Comparison of ENCODE assay signal across 1 cellular context in the genomic region with DNA sequence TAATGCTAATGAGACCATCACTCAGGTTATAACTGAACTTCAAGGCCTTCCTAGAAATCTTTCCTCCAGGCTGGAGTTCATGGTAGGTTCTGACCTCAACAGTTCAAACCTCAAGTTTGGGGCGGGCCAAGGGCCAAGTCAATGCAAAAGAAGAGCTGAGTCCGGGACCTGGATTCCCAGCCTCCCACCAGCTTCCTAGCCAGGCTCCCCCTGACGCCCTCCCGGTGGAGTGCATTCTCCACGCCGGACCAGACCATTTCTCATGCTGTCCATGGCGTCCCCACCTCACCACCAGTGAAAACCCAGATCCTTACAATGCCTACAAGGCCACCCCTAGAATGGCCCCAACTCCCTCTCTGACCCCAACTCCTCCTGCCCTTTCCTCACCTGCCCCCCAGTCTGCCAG.
A peak's percentile ranks its signal among the peaks of the same experiment; 100 is the strongest.
TF ChIP-seq lines count a peak whose summit lies in the region.

No MANE protein-coding gene starts in this region.

TF ChIP-seq in K562, 482 proteins besides CTCF, POLR2A, EP300 and RAD21 (continued from another document):
- TF ChIP-seq, protein P1, sequence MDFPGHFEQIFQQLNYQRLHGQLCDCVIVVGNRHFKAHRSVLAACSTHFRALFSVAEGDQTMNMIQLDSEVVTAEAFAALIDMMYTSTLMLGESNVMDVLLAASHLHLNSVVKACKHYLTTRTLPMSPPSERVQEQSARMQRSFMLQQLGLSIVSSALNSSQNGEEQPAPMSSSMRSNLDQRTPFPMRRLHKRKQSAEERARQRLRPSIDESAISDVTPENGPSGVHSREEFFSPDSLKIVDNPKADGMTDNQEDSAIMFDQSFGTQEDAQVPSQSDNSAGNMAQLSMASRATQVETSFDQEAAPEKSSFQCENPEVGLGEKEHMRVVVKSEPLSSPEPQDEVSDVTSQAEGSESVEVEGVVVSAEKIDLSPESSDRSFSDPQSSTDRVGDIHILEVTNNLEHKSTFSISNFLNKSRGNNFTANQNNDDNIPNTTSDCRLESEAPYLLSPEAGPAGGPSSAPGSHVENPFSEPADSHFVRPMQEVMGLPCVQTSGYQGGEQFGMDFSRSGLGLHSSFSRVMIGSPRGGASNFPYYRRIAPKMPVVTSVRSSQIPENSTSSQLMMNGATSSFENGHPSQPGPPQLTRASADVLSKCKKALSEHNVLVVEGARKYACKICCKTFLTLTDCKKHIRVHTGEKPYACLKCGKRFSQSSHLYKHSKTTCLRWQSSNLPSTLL (IDR thresholded peaks at IDR 0.05): no peak
- peak; percentile 60; the same call in 1 of the 2 replicates for TF ChIP-seq ADNP (tag; IDR thresholded peaks at IDR 0.05)
- TF ChIP-seq, protein P2, sequence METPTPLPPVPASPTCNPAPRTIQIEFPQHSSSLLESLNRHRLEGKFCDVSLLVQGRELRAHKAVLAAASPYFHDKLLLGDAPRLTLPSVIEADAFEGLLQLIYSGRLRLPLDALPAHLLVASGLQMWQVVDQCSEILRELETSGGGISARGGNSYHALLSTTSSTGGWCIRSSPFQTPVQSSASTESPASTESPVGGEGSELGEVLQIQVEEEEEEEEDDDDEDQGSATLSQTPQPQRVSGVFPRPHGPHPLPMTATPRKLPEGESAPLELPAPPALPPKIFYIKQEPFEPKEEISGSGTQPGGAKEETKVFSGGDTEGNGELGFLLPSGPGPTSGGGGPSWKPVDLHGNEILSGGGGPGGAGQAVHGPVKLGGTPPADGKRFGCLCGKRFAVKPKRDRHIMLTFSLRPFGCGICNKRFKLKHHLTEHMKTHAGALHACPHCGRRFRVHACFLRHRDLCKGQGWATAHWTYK (CRISPR knock-in tag; IDR thresholded peaks at IDR 0.05): no peak
